8 cellular contexts compared by ENCODE assay signal in the genomic region with DNA sequence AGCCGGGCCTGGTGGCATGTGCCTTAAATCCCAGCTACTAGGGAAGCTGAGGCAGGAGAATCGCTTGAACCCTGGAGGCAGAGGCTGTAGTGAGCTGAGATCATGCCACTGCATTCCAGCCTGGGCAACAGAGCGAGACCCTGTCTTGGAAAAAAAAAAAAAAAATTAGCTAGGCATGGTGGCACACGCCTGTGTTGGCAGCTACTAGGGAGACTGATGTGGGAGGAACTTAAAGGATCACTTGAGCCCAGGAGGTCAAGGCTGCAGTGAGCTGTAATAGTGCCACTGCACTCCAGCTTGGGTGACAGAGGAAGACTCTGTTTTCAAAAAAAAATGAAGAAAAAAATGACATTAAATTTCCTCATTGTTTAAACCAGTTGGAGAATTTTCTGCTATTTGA. TPM values are rescaled to one million over a fixed set of nuclear protein-coding genes. Genes with fewer than 3 reads are reported as not detected.
DNase-seq lines count a peak whose midpoint lies in the region; FAIRE-seq and TF ChIP-seq lines count a peak whose summit lies in the region.
"Not testable (repeated sequence)": the region's sequence is repeated elsewhere in the genome, so short reads cannot be mapped to it uniquely, and the experiment has no call there.

No MANE protein-coding gene starts in this region.

- H4K20me1 ChIP-seq in Loucy (ENCODE audit: insufficient read depth, low read length, poor library complexity, severe bottlenecking) = peaks cover 81% of the 10 kb centered on the region
- H4K20me1 ChIP-seq in mammary epithelial cell (ENCODE audit: insufficient read depth, low read length) = not testable (repeated sequence)
- H4K20me1 ChIP-seq in smooth muscle cell (ENCODE audit: low read depth) = peaks cover 85% of the 10 kb centered on the region

- in situ Hi-C loops in ACHN (cut with HindIII; ENCODE audit: low pct_ligation_motif_present, low pct_unique_long_range_greater_than_20kb, low sequenced_read_pairs); mammary epithelial cell (cut with MboI; ENCODE audit: low sequenced_read_pairs in 2 of 2): not testable (repeated sequence)

- H2BK120ac ChIP-seq in mesendoderm (ENCODE audit: low read depth, low read length) = not testable (repeated sequence)

- not testable (repeated sequence) for H3K9me2 ChIP-seq in Loucy (replicated peaks; ENCODE audit: low read depth, low read length)

- H3K27ac Mint-ChIP-seq in activated CD4-positive, alpha-beta T cell treated with anti-CD3 and anti-CD28 coated beads, Interleukin-2, amount 10 ng/mL, durations not matched to agents 24 days and 14 days = not testable (repeated sequence)

- not testable (repeated sequence) for H4K5ac ChIP-seq in mesendoderm (ENCODE audit: low read length)

- H3K27ac ChIP-seq in mammary epithelial cell (ENCODE audit: insufficient read depth, low read depth, low read length); mesendoderm (ENCODE audit: low read depth, low read length); smooth muscle cell (ENCODE audit: low read depth): not testable (repeated sequence)

- not testable (repeated sequence) for H2BK5ac ChIP-seq in mesendoderm (ENCODE audit: low read length)

- H3K36me3 ChIP-seq in Loucy (ENCODE audit: insufficient read depth, low read length); mammary epithelial cell (ENCODE audit: insufficient read depth, low read length); mesendoderm (ENCODE audit: control insufficient read depth, insufficient read depth, low read length); smooth muscle cell (ENCODE audit: low read depth): not testable (repeated sequence)

- H4K8ac ChIP-seq in mesendoderm (ENCODE audit: low read depth, low read length) = not testable (repeated sequence)

- not testable (repeated sequence) for BruUV-seq in mammary epithelial cell (replicated peaks; lab: Mats Ljungman, UMichigan)

- H3K9me3 ChIP-seq in Loucy (ENCODE audit: insufficient read depth, low read depth, low read length); mammary epithelial cell (replicated peaks; ENCODE audit: insufficient read depth, low read length); smooth muscle cell (replicated peaks; ENCODE audit: low read depth): not testable (repeated sequence)

- not testable (repeated sequence) for H3K9me3 Mint-ChIP-seq in activated CD4-positive, alpha-beta T cell treated with anti-CD3 and anti-CD28 coated beads, Interleukin-2, amount 10 ng/mL, durations not matched to agents 24 days and 14 days

- not testable (repeated sequence) for H3K56ac ChIP-seq in mesendoderm (ENCODE audit: low read length)

- not testable (repeated sequence) for H3K79me1 ChIP-seq in mesendoderm (ENCODE audit: low read length)

- intact Hi-C loops in activated CD4-positive, alpha-beta T cell treated with anti-CD3 and anti-CD28 coated beads, Interleukin-2, amount 10 ng/mL, durations not matched to agents 24 days and 14 days (cut with micrococcal nuclease); mammary epithelial cell (cut with micrococcal nuclease): not testable (repeated sequence)

- not testable (repeated sequence) for H2AFZ ChIP-seq in Loucy (ENCODE audit: low read length); mammary epithelial cell (ENCODE audit: low read depth, low read length); smooth muscle cell (ENCODE audit: low read depth)

- not testable (repeated sequence) for H2BK15ac ChIP-seq in mesendoderm (replicated peaks; ENCODE audit: low read depth)

- H3K4me1 ChIP-seq in Loucy (ENCODE audit: insufficient read depth, low read length, poor library complexity, severe bottlenecking) (peaks cover 57% of the 10 kb centered on the region), mammary epithelial cell (ENCODE audit: insufficient read depth, low read length) (peaks cover 15% of the 10 kb centered on the region), smooth muscle cell (ENCODE audit: low read depth) (peaks cover 29% of the 10 kb centered on the region)
- H3K4me1 ChIP-seq in mesendoderm (ENCODE audit: control insufficient read depth, low read depth, low read length) = not testable (repeated sequence)

- peaks cover 10% of the 10 kb centered on the region; the same call in 1 of the 2 replicates for H3F3A ChIP-seq in Loucy (ENCODE audit: low read depth)
- H3F3A ChIP-seq in smooth muscle cell (ENCODE audit: low read depth) = not testable (repeated sequence)

- CTCF ChIA-PET in mammary epithelial cell (lab: Charles Lee; ENCODE audit: low non-redundant PET) = not testable (repeated sequence)

- H2AK5ac ChIP-seq in mesendoderm (ENCODE audit: low read length) = not testable (repeated sequence)

- peak; percentile 38 for FAIRE-seq in RCC 7860 (lab: Jason Lieb, UNC)

- not testable (repeated sequence) for H3K4me3 ChIP-seq in Loucy (ENCODE audit: low read length, poor library complexity, severe bottlenecking); mammary epithelial cell (replicated peaks in 1 of 3; ENCODE audit: insufficient read depth in 1 of 3, low read depth in 2 of 3, low read length in 3 of 3); mesendoderm (ENCODE audit: low read length)
- H3K4me3 ChIP-seq in smooth muscle cell = peak overlapping the region; percentile 96

- H3K27me3 Mint-ChIP-seq in activated CD4-positive, alpha-beta T cell treated with anti-CD3 and anti-CD28 coated beads, Interleukin-2, amount 10 ng/mL, durations not matched to agents 24 days and 14 days = not testable (repeated sequence)

- H3K79me2 ChIP-seq in Loucy (ENCODE audit: insufficient read depth, low read length) = peaks cover 88% of the 10 kb centered on the region
- peaks cover 92% of the 10 kb centered on the region for H3K79me2 ChIP-seq in mammary epithelial cell (ENCODE audit: insufficient read depth, low read length)
- H3K79me2 ChIP-seq in mesendoderm (ENCODE audit: control insufficient read depth, insufficient read depth, low read length) = peaks cover 71% of the 10 kb centered on the region
- peaks cover 91% of the 10 kb centered on the region for H3K79me2 ChIP-seq in smooth muscle cell (ENCODE audit: low read depth)

- peaks cover 51% of the 10 kb centered on the region for H3K4me1 Mint-ChIP-seq in activated CD4-positive, alpha-beta T cell treated with anti-CD3 and anti-CD28 coated beads, Interleukin-2, amount 10 ng/mL, durations not matched to agents 24 days and 14 days

- dilution Hi-C loops in mammary epithelial cell (cut with HindIII; ENCODE audit: low sequenced_read_pairs) = not testable (repeated sequence)

- 86% methylated on average over 1 of the region's 4 CpGs for WGBS in mammary epithelial cell (ENCODE audit: low coverage, missing lambda C conversion rate)
- WGBS in mesendoderm (ENCODE audit: extremely low coverage, insufficient coverage, low lambda C conversion rate) = no CpG with 5 or more reads among the region's 4 CpGs
- 95% methylated on average over 4 of the region's 4 CpGs for WGBS in smooth muscle cell (ENCODE audit: low lambda C conversion rate)

- H3K23ac ChIP-seq in mesendoderm (ENCODE audit: low read length) = peak overlapping the region; percentile 24

- not testable (repeated sequence) for H3K27me3 ChIP-seq in Loucy (ENCODE audit: insufficient read depth, low read length, poor library complexity, severe bottlenecking); mammary epithelial cell (ENCODE audit: insufficient read depth, low read length); mesendoderm (ENCODE audit: insufficient read depth, low read length, poor library complexity); smooth muscle cell (ENCODE audit: low read depth)

- H3K4me3 Mint-ChIP-seq in activated CD4-positive, alpha-beta T cell treated with anti-CD3 and anti-CD28 coated beads, Interleukin-2, amount 10 ng/mL, durations not matched to agents 24 days and 14 days = peak overlapping the region; percentile 2

- H3K36me3 Mint-ChIP-seq in activated CD4-positive, alpha-beta T cell treated with anti-CD3 and anti-CD28 coated beads, Interleukin-2, amount 10 ng/mL, durations not matched to agents 24 days and 14 days (ENCODE audit: low read depth) = peaks cover 35% of the 10 kb centered on the region

- H3K4me2 ChIP-seq in Loucy (ENCODE audit: low read depth, low read length, poor library complexity, severe bottlenecking) = peak overlapping the region; percentile 90
- peak overlapping the region; percentile 6 for H3K4me2 ChIP-seq in mammary epithelial cell (ENCODE audit: insufficient read depth, low read depth, low read length)
- H3K4me2 ChIP-seq in mesendoderm (ENCODE audit: low read length) = not testable (repeated sequence)
- peak overlapping the region; percentile 97 for H3K4me2 ChIP-seq in smooth muscle cell

- not testable (repeated sequence) for H3K4ac ChIP-seq in mesendoderm (ENCODE audit: low read depth, low read length)

- not testable (repeated sequence) for H3K18ac ChIP-seq in mesendoderm (ENCODE audit: low read length)

- DNase-seq in ACHN (peak; percentile 5), RCC 7860 (ENCODE audit: low spot score) (peak; percentile 24), glomerular visceral epithelial cell (ENCODE audit: extremely low spot score) (peak; percentile 19)
- DNase-seq in activated CD4-positive, alpha-beta T cell treated with anti-CD3 and anti-CD28 coated beads, Interleukin-2, amount 10 ng/mL, durations not matched to agents 24 days and 14 days; mammary epithelial cell; mesendoderm; smooth muscle cell (lab: John Stamatoyannopoulos, UW; ENCODE audit: unreplicated experiment): not testable (repeated sequence)

- not testable (repeated sequence) for TF ChIP-seq CTCF in Loucy (conservative IDR thresholded peaks at IDR 0.05; ENCODE audit: low read length); mammary epithelial cell (conservative IDR thresholded peaks at IDR 0.05 in 1 of 2, IDR thresholded peaks at IDR 0.05 in 1 of 2; ENCODE audit: extremely low read depth in 1 of 2, insufficient read depth in 1 of 2, low read depth in 1 of 2, low read length in 2 of 2); smooth muscle cell (IDR thresholded peaks at IDR 0.05; ENCODE audit: borderline replicate concordance, insufficient read depth, poor library complexity, severe bottlenecking)

- H3K9ac ChIP-seq in Loucy (ENCODE audit: low read depth, low read length, poor library complexity, severe bottlenecking); mammary epithelial cell (ENCODE audit: insufficient read depth, low read length); mesendoderm (ENCODE audit: low read length); smooth muscle cell (ENCODE audit: low read depth): not testable (repeated sequence)

RNA-seq across cellular contexts. Expression of a gene that starts 4.3 kb away (rescaled TPM):
- 87.6 and 88.4 TPM in 2 replicates for total RNA-seq in activated CD4-positive, alpha-beta T cell treated with anti-CD3 and anti-CD28 coated beads, Interleukin-2, amount 10 ng/mL, durations not matched to agents 24 days and 14 days
- total RNA-seq in mammary epithelial cell (100 to 1,000 TPM in 1 of 2 donors, 10 to 100 TPM in 1; 64.8 to 116 TPM), smooth muscle cell (146 and 165 TPM in 2 replicates)
- polyA plus RNA-seq in mammary epithelial cell (62.9 TPM), smooth muscle cell (137 and 217 TPM in 2 replicates)
- polyA minus RNA-seq in mammary epithelial cell = 111 TPM
- polyA plus RNA-seq in mesendoderm (2013, experiment 1 of 2) = 93.2 TPM
- polyA plus RNA-seq in mesendoderm (2013, experiment 2 of 2) = 91.8 TPM
